ENCODE assay signal across 14 cellular contexts in genomic region chrX:13194291-13195103, GRCh38.
DNase-seq lines count a peak whose midpoint lies in the region; ATAC-seq, FAIRE-seq and TF ChIP-seq lines count a peak whose summit lies in the region.
"Had no signal": no experiment of that assay in that cellular context is flagged by ENCODE, and none has a peak within 500 bp of the region (broad histone marks: within the 10 kb centered on the region; RNA-seq: fewer than 3 reads in every experiment).

No MANE protein-coding gene starts in this region.

- no peaks in the 10 kb centered on the region for H3K27me3 Mint-ChIP-seq in WTC11 (ENCODE audit: low read depth)
- H3K27me3 Mint-ChIP-seq: T-helper 17 cell had no signal

- TF ChIP-seq CTCF in fibroblast of lung (conservative IDR thresholded peaks at IDR 0.05 in 1 of 2, IDR thresholded peaks at IDR 0.05 in 1 of 2; ENCODE audit: low read depth in 1 of 2, low read length in 2 of 2): no peak
- TF ChIP-seq CTCF in WTC11 (IDR thresholded peaks at IDR 0.05): no peak

- H3K4me3 ChIP-seq in BLaER1 (no peak overlapping the region), fibroblast of lung (replicated peaks in 1 of 4; ENCODE audit: control extremely low read depth in 1 of 4, insufficient read depth in 1 of 4, low read depth in 3 of 4, low read length in 4 of 4) (no peak overlapping the region)
- H3K4me3 ChIP-seq: breast epithelium, spleen had no signal

- no peak overlapping the region for H2AFZ ChIP-seq in fibroblast of lung (ENCODE audit: low read length)

- H3K4me1 ChIP-seq in BLaER1: peaks cover 19% of the 10 kb centered on the region
- no peaks in the 10 kb centered on the region for H3K4me1 ChIP-seq in fibroblast of lung (ENCODE audit: control insufficient read depth, extremely low read depth, insufficient read depth, low read length)
- H3K4me1 ChIP-seq: breast epithelium had no signal

- H3K27ac ChIP-seq in BLaER1 (no peak overlapping the region), fibroblast of lung (ENCODE audit: insufficient read depth, low read length) (no peak overlapping the region)
- H3K27ac ChIP-seq: breast epithelium had no signal

- H3K9ac ChIP-seq in BLaER1: no peak overlapping the region
- no peak overlapping the region for H3K9ac ChIP-seq in fibroblast of lung (ENCODE audit: insufficient read depth, low read length)

- H3K9me3 ChIP-seq in BLaER1 (no peaks in the 10 kb centered on the region), fibroblast of lung (ENCODE audit: control insufficient read depth, insufficient read depth, low read depth, low read length) (no peaks in the 10 kb centered on the region)
- H3K9me3 ChIP-seq: breast epithelium, spleen had no signal

- no peaks in the 10 kb centered on the region for H4K20me1 ChIP-seq in BLaER1
- no peaks in the 10 kb centered on the region for H4K20me1 ChIP-seq in fibroblast of lung (ENCODE audit: control insufficient read depth, extremely low read depth, insufficient read depth, low read length)

- no peak overlapping the region; the same call in 1 of the 2 replicates for H3K27ac Mint-ChIP-seq in WTC11
- H3K27ac Mint-ChIP-seq: T-helper 17 cell had no signal

- no peak for FAIRE-seq in H54 (lab: Jason Lieb, UNC)

- H3K27me3 ChIP-seq in BLaER1 (no peaks in the 10 kb centered on the region), fibroblast of lung (ENCODE audit: control insufficient read depth, insufficient read depth, low read length) (no peaks in the 10 kb centered on the region)
- H3K27me3 ChIP-seq: breast epithelium, spleen had no signal

- no peak for TF ChIP-seq POLR2A in H54 (IDR thresholded peaks at IDR 0.05; ENCODE audit: low read depth, low read length)

- H3K4me1 Mint-ChIP-seq in WTC11: peaks cover 21% of the 10 kb centered on the region
- H3K4me1 Mint-ChIP-seq: T-helper 17 cell had no signal

- H3K36me3 ChIP-seq in BLaER1 (no peaks in the 10 kb centered on the region), fibroblast of lung (ENCODE audit: control insufficient read depth, insufficient read depth, low read length) (no peaks in the 10 kb centered on the region)
- H3K36me3 ChIP-seq: breast epithelium, spleen had no signal

- H3K79me2 ChIP-seq in fibroblast of lung (ENCODE audit: control insufficient read depth, insufficient read depth, low read length): no peaks in the 10 kb centered on the region

- no peaks in the 10 kb centered on the region for H3K36me3 Mint-ChIP-seq in WTC11

- peak; percentile 22 for DNase-seq in HT-29 (ENCODE audit: low spot score)
- DNase-seq in NCI-H446 (lab: John Stamatoyannopoulos, UW): peak; percentile 70 to 85
- DNase-seq in fibroblast of lung (ENCODE audit: low read depth in 2 of 2): peak; percentile 22 to 37
- no peak for DNase-seq in WTC11 (ENCODE audit: low spot score)
- no peak for DNase-seq in H54 (ENCODE audit: insufficient read length, low spot score)
- DNase-seq in activated effector memory CD4-positive, alpha-beta T cell treated with Interleukin-2 at 50 U/mL for 16 hours: no peak
- DNase-seq in left lobe of liver (ENCODE audit: low spot score): no peak
- DNase-seq: activated CD8-positive, alpha-beta memory T cell treated with anti-CD3 and anti-CD28 coated beads, Interleukin-2, amount 50 U/mL, for 4 hours; AML-193; spleen; stimulated activated naive CD8-positive, alpha-beta T cell treated with anti-CD3 and anti-CD28 coated beads, Interleukin-15, Interleukin-2, amounts not matched to agents 100 U/mL and 50 U/mL, for 24 hours; T-helper 17 cell had no signal

- H3K4me2 ChIP-seq in BLaER1 (peak overlapping the region; percentile 29), fibroblast of lung (ENCODE audit: extremely low read depth, insufficient read depth, low read length) (no peak overlapping the region)

- ATAC-seq in WTC11 (no peak), left lobe of liver (no peak)
- ATAC-seq: stimulated activated naive CD8-positive, alpha-beta T cell treated with anti-CD3 and anti-CD28 coated beads, Interleukin-15, Interleukin-2, amounts not matched to agents 100 U/mL and 50 U/mL, for 24 hours; T-helper 17 cell had no signal

- H3K4me3 Mint-ChIP-seq in WTC11: no peak overlapping the region
- H3K4me3 Mint-ChIP-seq: T-helper 17 cell had no signal

- CTCF ChIA-PET in WTC11 (lab: Charles Lee): no interaction called here

- POLR2A ChIA-PET in WTC11 (lab: Charles Lee): no interaction called here

- H3K9me3 Mint-ChIP-seq in WTC11: no peaks in the 10 kb centered on the region

TF ChIP-seq in WTC11, 78 proteins besides CTCF, POLR2A, EP300 and RAD21:
- TF ChIP-seq ZNF138 (CRISPR knock-in tag; conservative IDR thresholded peaks at IDR 0.05): no peak
- TF ChIP-seq ZMAT4 (CRISPR knock-in tag; IDR thresholded peaks at IDR 0.05): no peak
- no peak for TF ChIP-seq E2F4 (CRISPR knock-in tag; IDR thresholded peaks at IDR 0.05; ENCODE audit: borderline replicate concordance, low read depth)

Comparison
In these comparisons a context has a peak if more than half of its experiments do, and no peak if none do; other contexts are left out.
1. DNase-seq: peak in HT-29 (single experiment), NCI-H446 (2 of 2) and fibroblast of lung (2 of 2); none in WTC11 (single experiment), H54 (single experiment), activated effector memory CD4-positive, alpha-beta T cell treated with Interleukin-2 at 50 U/mL for 16 hours (single experiment) and left lobe of liver (single experiment).